Comparison of ENCODE assay signal across 28 cellular contexts in genomic region chr12:65263777-65264176, GRCh38. TPM values are rescaled to one million over a fixed set of nuclear protein-coding genes. Genes with fewer than 3 reads are reported as not detected.
"Had no signal": no experiment of that assay in that cellular context is flagged by ENCODE, and none has a peak within 500 bp of the region (broad histone marks: within the 10 kb centered on the region; RNA-seq: fewer than 3 reads in every experiment).

No MANE protein-coding gene starts in this region.

- H3K27me3 ChIP-seq: brain microvascular endothelial cell, colonic mucosa had no signal

- FAIRE-seq: TTC549 had no signal

- H3K4me3 ChIP-seq: colonic mucosa had no signal

- H3K9me3 ChIP-seq: colonic mucosa had no signal

- H3K27ac ChIP-seq: brain microvascular endothelial cell, colonic mucosa had no signal

- DNase-seq: activated B cell treated with CpG ODN at 0.5 μM for 24 hours; activated CD4-positive, alpha-beta T cell treated with anti-CD3 and anti-CD28 coated beads for 1 hour; activated CD4-positive, alpha-beta T cell treated with anti-CD3 and anti-CD28 coated beads, Interleukin-2, amount 10 ng/mL, durations not matched to agents 24 days and 14 days; activated CD4-positive, alpha-beta T cell treated with anti-CD3 and anti-CD28 coated beads, Interleukin-2, amount 50 U/mL, for 48 hours; activated CD8-positive, alpha-beta memory T cell treated with anti-CD3 and anti-CD28 coated beads, Interleukin-2, amount 10 ng/mL, durations not matched to agents 7 days and 5 days; activated effector memory CD4-positive, alpha-beta T cell treated with anti-CD3 and anti-CD28 coated beads, Interleukin-2, amount 50 U/mL, for 16 hours; activated naive CD4-positive, alpha-beta T cell treated with anti-CD3 and anti-CD28 coated beads for 36 hours; activated naive CD8-positive, alpha-beta T cell treated with anti-CD3 and anti-CD28 coated beads for 36 hours; activated T-cell treated with anti-CD3 and anti-CD28 coated beads, Interleukin-2, amount 50 U/mL, for 24 hours; brain microvascular endothelial cell; cerebellar nuclear complex; colonic mucosa; dermis blood vessel endothelial cell; Karpas-422; MM.1S; NCI-H1105; NCI-H1436 treated with DMSO at 0.1 percent for 48 hours; NCI-H187 treated with DMSO at 0.1 percent for 48 hours; NCI-H2171 treated with DMSO at 0.1 percent for 48 hours; NCI-H226; NCI-H510A; NCI-H526 treated with DMSO at 0.1 percent for 48 hours; NCI-H82; SIG-M5; T-helper 17 cell; T-helper 9 cell had no signal

- H3K36me3 ChIP-seq: brain microvascular endothelial cell, colonic mucosa had no signal

- H3K4me1 ChIP-seq: colonic mucosa had no signal

RNA-seq across cellular contexts. Expression of gene MSRB3, which starts 14.7 kb away (rescaled TPM):
- total RNA-seq: activated B cell treated with CpG ODN at 0.5 μM for 24 hours; activated CD4-positive, alpha-beta T cell treated with anti-CD3 and anti-CD28 coated beads, Interleukin-2, amount 10 ng/mL, durations not matched to agents 24 days and 14 days; activated CD8-positive, alpha-beta memory T cell treated with anti-CD3 and anti-CD28 coated beads, Interleukin-2, amount 10 ng/mL, durations not matched to agents 7 days and 5 days; activated naive CD4-positive, alpha-beta T cell treated with anti-CD3 and anti-CD28 coated beads for 36 hours; activated naive CD8-positive, alpha-beta T cell treated with anti-CD3 and anti-CD28 coated beads for 36 hours; OCI-LY7 had no signal
